1 cellular context compared by ENCODE assay signal in the genomic region with DNA sequence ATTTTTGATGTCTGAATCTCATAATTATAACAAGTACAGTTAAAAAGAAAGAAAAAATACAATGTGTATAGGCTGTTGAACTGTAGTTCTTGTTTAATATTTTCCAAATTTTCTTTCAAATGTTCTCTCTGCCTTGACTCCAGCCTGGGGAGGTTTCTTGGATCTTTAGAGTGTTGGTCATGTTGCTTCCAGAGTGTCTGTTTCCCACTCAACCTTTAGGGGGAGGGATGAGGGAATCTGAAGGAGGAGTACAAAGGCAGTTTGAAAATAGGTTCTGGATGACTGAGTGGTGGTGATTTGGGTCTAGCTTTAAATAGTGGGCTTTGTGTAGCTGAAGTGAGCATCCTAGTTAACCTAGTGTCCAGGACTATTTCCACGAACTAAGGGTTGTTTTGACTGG.
A peak's percentile ranks its signal among the peaks of the same experiment; 100 is the strongest.
TF ChIP-seq lines count a peak whose summit lies in the region.

No MANE protein-coding gene starts in this region.

TF ChIP-seq in GM12878, 131 proteins besides CTCF, POLR2A, EP300 and RAD21:
- TF ChIP-seq NRF1 (conservative IDR thresholded peaks at IDR 0.05; ENCODE audit: low read depth, low read length) (no peak), CHD4 (IDR thresholded peaks at IDR 0.05) (no peak), IKZF1 (conservative IDR thresholded peaks at IDR 0.05) (0 out of 2 replicates have a peak, but pooled peaks have one; percentile 7), TARDBP (IDR thresholded peaks at IDR 0.05; ENCODE audit: borderline replicate concordance) (no peak)
- TF ChIP-seq, protein P1, sequence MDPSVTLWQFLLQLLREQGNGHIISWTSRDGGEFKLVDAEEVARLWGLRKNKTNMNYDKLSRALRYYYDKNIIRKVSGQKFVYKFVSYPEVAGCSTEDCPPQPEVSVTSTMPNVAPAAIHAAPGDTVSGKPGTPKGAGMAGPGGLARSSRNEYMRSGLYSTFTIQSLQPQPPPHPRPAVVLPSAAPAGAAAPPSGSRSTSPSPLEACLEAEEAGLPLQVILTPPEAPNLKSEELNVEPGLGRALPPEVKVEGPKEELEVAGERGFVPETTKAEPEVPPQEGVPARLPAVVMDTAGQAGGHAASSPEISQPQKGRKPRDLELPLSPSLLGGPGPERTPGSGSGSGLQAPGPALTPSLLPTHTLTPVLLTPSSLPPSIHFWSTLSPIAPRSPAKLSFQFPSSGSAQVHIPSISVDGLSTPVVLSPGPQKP (IDR thresholded peaks at IDR 0.05; ENCODE audit: low read depth, low read length) = no peak
